22 cellular contexts compared by ENCODE assay signal in the genomic region with DNA sequence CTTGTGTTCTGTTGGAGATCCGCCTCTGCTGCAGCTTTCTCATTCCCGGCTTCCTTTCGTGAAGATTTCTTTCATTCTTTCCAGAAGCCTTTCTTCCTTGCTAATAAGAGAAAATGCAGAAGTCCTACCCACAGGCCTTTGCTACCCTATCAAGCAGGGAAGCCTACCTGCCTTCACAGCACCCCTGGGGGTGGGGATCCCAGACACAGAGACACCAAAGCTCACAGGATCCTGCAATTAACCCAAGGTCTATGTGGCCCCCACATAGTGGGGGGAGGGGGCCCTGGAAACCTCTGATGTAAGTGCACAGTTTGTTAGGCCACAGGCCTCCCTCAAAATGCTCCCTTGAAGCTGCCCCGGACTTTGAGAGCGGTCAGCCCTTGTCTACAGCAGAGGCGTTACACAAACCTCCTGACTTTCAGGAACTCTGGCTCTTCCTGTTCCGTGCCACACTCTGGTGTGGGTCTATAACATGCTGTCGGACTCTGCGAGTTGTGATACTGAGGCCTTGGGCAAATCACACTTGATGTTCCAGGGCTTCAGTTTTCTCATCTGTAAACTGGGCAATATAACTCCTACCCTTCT. TPM values are rescaled to one million over a fixed set of nuclear protein-coding genes. Genes with fewer than 3 reads are reported as not detected.
"Had no signal": no experiment of that assay in that cellular context is flagged by ENCODE, and none has a peak within 500 bp of the region (broad histone marks: within the 10 kb centered on the region; RNA-seq: fewer than 3 reads in every experiment).

No MANE protein-coding gene starts in this region.

- H3K4me1 Mint-ChIP-seq: activated naive CD8-positive, alpha-beta T cell treated with anti-CD3 and anti-CD28 coated beads for 36 hours; central memory CD8-positive, alpha-beta T cell; nephron had no signal

- H3K27ac ChIP-seq: gastroesophageal sphincter, right lobe of liver, skin epidermis, tibial nerve, vagina had no signal

- ATAC-seq: effector memory CD8-positive, alpha-beta T cell; gastroesophageal sphincter; left ventricle myocardium superior had no signal

- H3K36me3 Mint-ChIP-seq: activated naive CD8-positive, alpha-beta T cell treated with anti-CD3 and anti-CD28 coated beads for 36 hours had no signal

- H3K9me3 ChIP-seq: right lobe of liver, vagina had no signal

- H3K4me1 ChIP-seq: gastroesophageal sphincter, right lobe of liver, tibial nerve, vagina had no signal

- FAIRE-seq: astrocyte, colon had no signal

- H3K27ac Mint-ChIP-seq: activated CD4-positive, alpha-beta memory T cell treated with anti-CD3 and anti-CD28 coated beads for 36 hours; activated naive CD8-positive, alpha-beta T cell treated with anti-CD3 and anti-CD28 coated beads for 36 hours; effector memory CD8-positive, alpha-beta T cell; stimulated activated naive CD8-positive, alpha-beta T cell treated with anti-CD3 and anti-CD28 coated beads, Interleukin-15, Interleukin-2, amounts not matched to agents 100 ng/mL and 50 ng/mL, for 24 hours had no signal

- H3K27me3 Mint-ChIP-seq: activated CD4-positive, alpha-beta memory T cell treated with anti-CD3 and anti-CD28 coated beads for 36 hours; activated naive CD8-positive, alpha-beta T cell treated with anti-CD3 and anti-CD28 coated beads for 36 hours had no signal

- H3K36me3 ChIP-seq: gastroesophageal sphincter, right lobe of liver, tibial nerve, vagina had no signal

- DNase-seq: activated CD4-positive, alpha-beta memory T cell treated with anti-CD3 and anti-CD28 coated beads for 36 hours; activated CD4-positive, alpha-beta T cell treated with anti-CD3 and anti-CD28 coated beads for 48 hours; activated naive CD4-positive, alpha-beta T cell treated with Interleukin-2 at 50 U/mL for 16 hours; activated naive CD8-positive, alpha-beta T cell treated with anti-CD3 and anti-CD28 coated beads for 36 hours; activated T-cell treated with anti-CD3 and anti-CD28 coated beads, Interleukin-2, amount 50 U/mL, for 48 hours; effector memory CD8-positive, alpha-beta T cell; head of caudate nucleus; hypothalamus; left ventricle myocardium superior; nucleus accumbens; right lobe of liver; stimulated activated CD4-positive, alpha-beta T cell treated with anti-CD3 and anti-CD28 coated beads, Interleukin-1b, Interleukin-23, amount 100 ng/mL, for 48 hours had no signal

- H3K9me3 Mint-ChIP-seq: central memory CD8-positive, alpha-beta T cell; effector memory CD8-positive, alpha-beta T cell; nephron had no signal

- H3K27me3 ChIP-seq: right lobe of liver, tibial nerve, vagina had no signal

- H3K4me3 ChIP-seq: gastroesophageal sphincter, right lobe of liver, skin epidermis, tibial nerve, vagina had no signal

- H3K4me3 Mint-ChIP-seq: activated CD4-positive, alpha-beta memory T cell treated with anti-CD3 and anti-CD28 coated beads for 36 hours; activated naive CD8-positive, alpha-beta T cell treated with anti-CD3 and anti-CD28 coated beads for 36 hours; central memory CD8-positive, alpha-beta T cell; effector memory CD8-positive, alpha-beta T cell; nephron; stimulated activated naive CD8-positive, alpha-beta T cell treated with anti-CD3 and anti-CD28 coated beads, Interleukin-15, Interleukin-2, amounts not matched to agents 100 ng/mL and 50 ng/mL, for 24 hours had no signal

RNA-seq across cellular contexts. Expression of a gene that starts 31.2 kb away (rescaled TPM):
- total RNA-seq: activated CD4-positive, alpha-beta memory T cell treated with anti-CD3 and anti-CD28 coated beads for 36 hours; activated naive CD8-positive, alpha-beta T cell treated with anti-CD3 and anti-CD28 coated beads for 36 hours; dermis microvascular lymphatic vessel endothelial cell; gastroesophageal sphincter; left ventricle myocardium superior; right lobe of liver; tibial nerve; vagina had no signal
